In genomic region chr20:31542201-31542842, GRCh38 we compare ENCODE assay signal across 11 cellular contexts. TPM values are rescaled to one million over a fixed set of nuclear protein-coding genes. Genes with fewer than 3 reads are reported as not detected.
DNase-seq lines count a peak whose midpoint lies in the region; ATAC-seq and TF ChIP-seq lines count a peak whose summit lies in the region.
"Had no signal": no experiment of that assay in that cellular context is flagged by ENCODE, and none has a peak within 500 bp of the region (broad histone marks: within the 10 kb centered on the region; RNA-seq: fewer than 3 reads in every experiment).

No MANE protein-coding gene starts in this region.

- H3K4me3 Mint-ChIP-seq in HFFc6: peak overlapping the region; percentile 22
- H3K4me3 Mint-ChIP-seq in naive thymus-derived CD4-positive, alpha-beta T cell: peak overlapping the region in 1 of 10 donors; percentile 51

- no peaks in the 10 kb centered on the region for H3K4me1 ChIP-seq in naive thymus-derived CD4-positive, alpha-beta T cell (ENCODE audit: control insufficient read depth in 2 of 2, insufficient read depth in 2 of 2, low read length in 2 of 2)
- no peaks in the 10 kb centered on the region for H3K4me1 ChIP-seq in prostate gland (replicated peaks)

- peaks cover 82% of the 10 kb centered on the region for H3K4me1 Mint-ChIP-seq in HFFc6 (ENCODE audit: low read depth)
- H3K4me1 Mint-ChIP-seq in naive thymus-derived CD4-positive, alpha-beta T cell: peaks cover 0 to 44% (median 16%) of the 10 kb centered on the region in 7 donors

- no peaks in the 10 kb centered on the region for H3K9me3 ChIP-seq in naive thymus-derived CD4-positive, alpha-beta T cell (ENCODE audit: control insufficient read depth in 2 of 3, low read length in 3 of 3)
- H3K9me3 ChIP-seq in prostate gland: no peaks in the 10 kb centered on the region

- no peak overlapping the region for H3K4me3 ChIP-seq in naive thymus-derived CD4-positive, alpha-beta T cell (ENCODE audit: low read length)
- no peak overlapping the region for H3K4me3 ChIP-seq in prostate gland
- H3K4me3 ChIP-seq: SK-N-MC had no signal

- H3K36me3 Mint-ChIP-seq in HFFc6 (ENCODE audit: low read depth): peaks cover 55% of the 10 kb centered on the region
- H3K36me3 Mint-ChIP-seq in activated naive CD4-positive, alpha-beta T cell treated with anti-CD3 and anti-CD28 coated beads, Interleukin-2, amount 50 U/mL, for 72 hours: peaks cover 20 to 27% of the 10 kb centered on the region in 2 donors
- peaks cover 8 to 23% (median 20%) of the 10 kb centered on the region in 5 donors for H3K36me3 Mint-ChIP-seq in naive thymus-derived CD4-positive, alpha-beta T cell

- TF ChIP-seq CTCF in HFFc6 (IDR thresholded peaks at IDR 0.05) (no peak), prostate gland (IDR thresholded peaks at IDR 0.05) (no peak)

- H3K9me3 Mint-ChIP-seq in HFFc6: 0 out of 2 replicates have a peak, but pooled peaks cover 3% of the 10 kb centered on the region
- H3K9me3 Mint-ChIP-seq in activated naive CD4-positive, alpha-beta T cell treated with anti-CD3 and anti-CD28 coated beads, Interleukin-2, amount 50 U/mL, for 72 hours: no peaks in the 10 kb centered on the region
- no peaks in the 10 kb centered on the region for H3K9me3 Mint-ChIP-seq in naive thymus-derived CD4-positive, alpha-beta T cell

- intact Hi-C loops in naive thymus-derived CD4-positive, alpha-beta T cell (cut with micrococcal nuclease): no loop called here
- intact Hi-C loops in prostate gland (cut with DNase I): no loop called here

- H3K27me3 ChIP-seq in naive thymus-derived CD4-positive, alpha-beta T cell (ENCODE audit: control insufficient read depth in 2 of 2, insufficient read depth in 2 of 2, low read length in 2 of 2): no peaks in the 10 kb centered on the region
- no peaks in the 10 kb centered on the region for H3K27me3 ChIP-seq in prostate gland (replicated peaks; ENCODE audit: insufficient read depth)

- H3K27ac ChIP-seq in naive thymus-derived CD4-positive, alpha-beta T cell (ENCODE audit: low read depth, low read length): no peak overlapping the region
- H3K27ac ChIP-seq in prostate gland: no peak overlapping the region
- H3K27ac ChIP-seq: SK-N-MC had no signal

- whole genome bisulfite sequencing in prostate gland: 84% methylated on average over 7 of the region's 7 CpGs

- H3K27me3 Mint-ChIP-seq in HFFc6 (ENCODE audit: insufficient read depth): peaks cover 15% of the 10 kb centered on the region
- H3K27me3 Mint-ChIP-seq in naive thymus-derived CD4-positive, alpha-beta T cell: no peaks in the 10 kb centered on the region

- ATAC-seq in activated naive CD4-positive, alpha-beta T cell treated with anti-CD3 and anti-CD28 coated beads, Interleukin-2, amount 50 U/mL, for 72 hours: peak; percentile 12 to 80
- peak; percentile 2 for ATAC-seq in naive thymus-derived CD4-positive, alpha-beta T cell
- ATAC-seq in GM18498 (IDR thresholded peaks at IDR 0.05; ENCODE audit: unreplicated experiment): no peak

- TF ChIP-seq POLR2A in prostate gland (IDR thresholded peaks at IDR 0.05): no peak

- CTCF ChIA-PET in naive thymus-derived CD4-positive, alpha-beta T cell (lab: Charles Lee): interaction anchor here (0.9 to 1.4 kb wide), 2 partner anchors 42 to 73 kb away, joined by 3 read pairs; no protein-coding TSS in a partner anchor

- peak overlapping the region; percentile 93 for H3K27ac Mint-ChIP-seq in HFFc6
- peak overlapping the region; percentile 68 to 84 for H3K27ac Mint-ChIP-seq in activated naive CD4-positive, alpha-beta T cell treated with anti-CD3 and anti-CD28 coated beads, Interleukin-2, amount 50 U/mL, for 72 hours
- peak overlapping the region in 6 of 9 donors; percentile 28 to 69 (median 58) for H3K27ac Mint-ChIP-seq in naive thymus-derived CD4-positive, alpha-beta T cell

- peak; percentile 61 for DNase-seq in AG20443 (ENCODE audit: low spot score)
- peak; percentile 39 for DNase-seq in HFFc6
- peak in 1 of 2 donors; percentile 84 for DNase-seq in activated naive CD4-positive, alpha-beta T cell treated with anti-CD3 and anti-CD28 coated beads, Interleukin-2, amount 50 U/mL, for 72 hours (ENCODE audit: low spot score in 2 of 2)
- DNase-seq in naive thymus-derived CD4-positive, alpha-beta T cell: peak in 1 of 9 donors; percentile 41
- DNase-seq in T-helper 9 cell: no peak
- no peak for DNase-seq in middle frontal gyrus (ENCODE audit: extremely low spot score, low spot score)
- no peak for DNase-seq in prostate gland (ENCODE audit: low spot score)
- DNase-seq: GF-D8, NCI-H1436 treated with DMSO at 0.1 percent for 48 hours had no signal

- POLR2A ChIA-PET in naive thymus-derived CD4-positive, alpha-beta T cell (lab: Charles Lee): no interaction called here

- peaks cover 10 to 67% (median 11%) of the 10 kb centered on the region in 3 experiments for H3K36me3 ChIP-seq in naive thymus-derived CD4-positive, alpha-beta T cell (ENCODE audit: control insufficient read depth in 2 of 3, insufficient read depth in 3 of 3, low read length in 3 of 3)
- peaks cover 0 to 11% of the 10 kb centered on the region in 2 donors for H3K36me3 ChIP-seq in prostate gland

RNA-seq across cellular contexts. Expression of gene HM13, which starts 28.1 kb away (rescaled TPM):
- 100 to 1,000 TPM; 265 to 332 (median 284) TPM for total RNA-seq in HFFc6 (2021; fragmentation: NEBNext Ultra II Directional; extraction: Animal tissue kit (Norgen Biotek cat#: 25700))
- total RNA-seq in activated naive CD4-positive, alpha-beta T cell treated with anti-CD3 and anti-CD28 coated beads, Interleukin-2, amount 50 U/mL, for 72 hours: 100 to 1,000 TPM; 108 to 124 TPM
- total RNA-seq in naive thymus-derived CD4-positive, alpha-beta T cell: 100 to 1,000 TPM; 102 to 197 (median 133) TPM
- 100 to 1,000 TPM; 109 to 140 TPM for polyA plus RNA-seq in naive thymus-derived CD4-positive, alpha-beta T cell
- total RNA-seq in prostate gland: 100 to 1,000 TPM in 1 of 2 donors, 10 to 100 TPM in 1; 99.7 to 131 TPM

Comparison
In these comparisons a context has a peak if more than half of its experiments do, and no peak if none do; other contexts are left out.
1. DNase-seq: peak in AG20443 (single experiment) and HFFc6 (single experiment); none in T-helper 9 cell (single experiment), middle frontal gyrus (single experiment) and prostate gland (single experiment).
2. Peak in every context shown above with its lines, with median percentiles within 50 percentile points of each other: H3K27ac Mint-ChIP-seq.